ENCODE assay signal across 17 cellular contexts in genomic region chr20:59214083-59214482, GRCh38. TPM values are rescaled to one million over a fixed set of nuclear protein-coding genes. Genes with fewer than 3 reads are reported as not detected.
DNase-seq lines count a peak whose midpoint lies in the region; ATAC-seq and TF ChIP-seq lines count a peak whose summit lies in the region.
"Had no signal": no experiment of that assay in that cellular context is flagged by ENCODE, and none has a peak within 500 bp of the region (broad histone marks: within the 10 kb centered on the region; RNA-seq: fewer than 3 reads in every experiment).

No MANE protein-coding gene starts in this region.

- ATAC-seq in CD8-positive, alpha-beta T cell = no peak
- ATAC-seq in HG02981 (IDR thresholded peaks at IDR 0.05; ENCODE audit: unreplicated experiment) = no peak
- ATAC-seq: A549 had no signal

- no peaks in the 10 kb centered on the region for H3K9me2 ChIP-seq in neural cell (ENCODE audit: insufficient read depth, low read length)

- no peak overlapping the region for H3K4me3 Mint-ChIP-seq in CD8-positive, alpha-beta T cell
- H3K4me3 Mint-ChIP-seq in activated CD4-positive, alpha-beta T cell treated with anti-CD3 and anti-CD28 coated beads, Interleukin-2, amount 10 ng/mL, durations not matched to agents 24 days and 14 days = no peak overlapping the region
- H3K4me3 Mint-ChIP-seq: CD8-positive, alpha-beta memory T cell had no signal

- no peaks in the 10 kb centered on the region for H3K9me3 ChIP-seq in CD8-positive, alpha-beta T cell (ENCODE audit: low read length)
- H3K9me3 ChIP-seq in neural cell (ENCODE audit: low read length) = no peaks in the 10 kb centered on the region
- H3K9me3 ChIP-seq: A549, BE2C, Caco-2 had no signal

- no peak overlapping the region for H3K27ac ChIP-seq in CD8-positive, alpha-beta T cell (ENCODE audit: low read depth, low read length)
- H3K27ac ChIP-seq in neural cell (ENCODE audit: low read length) = peak overlapping the region; percentile 1
- H3K27ac ChIP-seq: A549, C4-2B had no signal

- H3F3A ChIP-seq in neural cell (ENCODE audit: insufficient read depth, low read length, poor library complexity, severe bottlenecking) = no peaks in the 10 kb centered on the region

- no peak for TF ChIP-seq EP300 in neural cell (conservative IDR thresholded peaks at IDR 0.05; ENCODE audit: poor library complexity, severe bottlenecking)

- intact Hi-C loops in CD8-positive, alpha-beta T cell (cut with DNase I, micrococcal nuclease) = no loop called here
- intact Hi-C loops in activated CD4-positive, alpha-beta T cell treated with anti-CD3 and anti-CD28 coated beads, Interleukin-2, amount 10 ng/mL, durations not matched to agents 24 days and 14 days (cut with micrococcal nuclease) = no loop called here

- no peak overlapping the region for H3K4me2 ChIP-seq in neural cell (ENCODE audit: low read length)
- H3K4me2 ChIP-seq: A549 had no signal

- H4K20me1 ChIP-seq in neural cell (ENCODE audit: insufficient read depth) = no peaks in the 10 kb centered on the region

- no peaks in the 10 kb centered on the region for H3K27me3 ChIP-seq in CD8-positive, alpha-beta T cell (ENCODE audit: insufficient read depth, low read length)
- no peaks in the 10 kb centered on the region for H3K27me3 ChIP-seq in neural cell (ENCODE audit: insufficient read depth, low read depth, low read length)
- H3K27me3 ChIP-seq: BE2C had no signal

- H3K79me2 ChIP-seq in neural cell (replicated peaks; ENCODE audit: insufficient read depth, low read length) = no peaks in the 10 kb centered on the region

- H3K27ac Mint-ChIP-seq in CD8-positive, alpha-beta T cell = peak overlapping the region; percentile 52
- no peak overlapping the region for H3K27ac Mint-ChIP-seq in activated CD4-positive, alpha-beta T cell treated with anti-CD3 and anti-CD28 coated beads, Interleukin-2, amount 10 ng/mL, durations not matched to agents 24 days and 14 days

- peaks cover 30% of the 10 kb centered on the region for H3K36me3 ChIP-seq in CD8-positive, alpha-beta T cell (ENCODE audit: insufficient read depth, low read length)
- no peaks in the 10 kb centered on the region for H3K36me3 ChIP-seq in neural cell (ENCODE audit: insufficient read depth, low read length)
- H3K36me3 ChIP-seq: BE2C had no signal

- CTCF ChIA-PET in CD8-positive, alpha-beta T cell (lab: Charles Lee) = interaction anchor here (1.2 to 4.7 kb wide), 5 partner anchors 8 to 190 kb away, joined by 3 to 28 read pairs (median 6); no protein-coding TSS in a partner anchor
- CTCF ChIA-PET in HEK293T (lab: Yijun Ruan, JAX) = interaction anchor here (1.6 kb wide), 1 partner anchor 8 kb away, joined by 3 read pairs; no protein-coding TSS in a partner anchor

- H3K27me3 Mint-ChIP-seq in CD8-positive, alpha-beta T cell (ENCODE audit: low read depth) = no peaks in the 10 kb centered on the region
- H3K27me3 Mint-ChIP-seq in activated CD4-positive, alpha-beta T cell treated with anti-CD3 and anti-CD28 coated beads, Interleukin-2, amount 10 ng/mL, durations not matched to agents 24 days and 14 days = no peaks in the 10 kb centered on the region
- H3K27me3 Mint-ChIP-seq: CD8-positive, alpha-beta memory T cell had no signal

- peaks cover 84% of the 10 kb centered on the region for H3K36me3 Mint-ChIP-seq in CD8-positive, alpha-beta T cell
- H3K36me3 Mint-ChIP-seq in activated CD4-positive, alpha-beta T cell treated with anti-CD3 and anti-CD28 coated beads, Interleukin-2, amount 10 ng/mL, durations not matched to agents 24 days and 14 days (ENCODE audit: low read depth) = peaks cover 8% of the 10 kb centered on the region

- no peaks in the 10 kb centered on the region for H3K4me1 ChIP-seq in CD8-positive, alpha-beta T cell (ENCODE audit: insufficient read depth, low read length)
- H3K4me1 ChIP-seq: A549, BE2C, Caco-2 had no signal

- H3K9ac ChIP-seq in neural cell (ENCODE audit: low read length) = no peak overlapping the region

- TF ChIP-seq CTCF in CD8-positive, alpha-beta T cell (IDR thresholded peaks at IDR 0.05) = no peak
- TF ChIP-seq CTCF in neural cell (IDR thresholded peaks at IDR 0.05; ENCODE audit: poor library complexity, severe bottlenecking) = no peak

- no peak overlapping the region for H3K4me3 ChIP-seq in CD8-positive, alpha-beta T cell (ENCODE audit: low read depth, low read length)
- no peak overlapping the region for H3K4me3 ChIP-seq in neural cell (ENCODE audit: low read length)
- H3K4me3 ChIP-seq: A549 had no signal

- DNase-seq in CD8-positive, alpha-beta T cell = no peak
- DNase-seq in NCI-H460 (ENCODE audit: extremely low read depth, low read depth) (peak; percentile 90), amniotic epithelial cell (ENCODE audit: low read depth) (peak; percentile 37), mucosa of gallbladder (ENCODE audit: low spot score) (no peak), HEK293T (ENCODE audit: extremely low spot score) (no peak)
- no peak for DNase-seq in activated CD4-positive, alpha-beta T cell treated with anti-CD3 and anti-CD28 coated beads, Interleukin-2, amount 10 ng/mL, durations not matched to agents 24 days and 14 days
- DNase-seq: BE2C; Caco-2; CD8-positive, alpha-beta memory T cell; HCEC 1CT had no signal

- H2AFZ ChIP-seq in neural cell (ENCODE audit: low read depth, low read length) = no peak overlapping the region

- TF ChIP-seq RAD21 in neural cell (conservative IDR thresholded peaks at IDR 0.05) = no peak

- no peaks in the 10 kb centered on the region for H3K9me3 Mint-ChIP-seq in CD8-positive, alpha-beta T cell
- no peaks in the 10 kb centered on the region for H3K9me3 Mint-ChIP-seq in activated CD4-positive, alpha-beta T cell treated with anti-CD3 and anti-CD28 coated beads, Interleukin-2, amount 10 ng/mL, durations not matched to agents 24 days and 14 days
- H3K9me3 Mint-ChIP-seq: CD8-positive, alpha-beta memory T cell had no signal

- H3K4me1 Mint-ChIP-seq in CD8-positive, alpha-beta T cell (ENCODE audit: low read depth) = peaks cover 5% of the 10 kb centered on the region
- no peaks in the 10 kb centered on the region for H3K4me1 Mint-ChIP-seq in activated CD4-positive, alpha-beta T cell treated with anti-CD3 and anti-CD28 coated beads, Interleukin-2, amount 10 ng/mL, durations not matched to agents 24 days and 14 days

- POLR2A ChIA-PET in CD8-positive, alpha-beta T cell (lab: Charles Lee) = no interaction called here
- POLR2A ChIA-PET in HEK293T (lab: Yijun Ruan, JAX) = no interaction called here

TF ChIP-seq in neural cell, 6 proteins besides CTCF, POLR2A, EP300 and RAD21:
- TF ChIP-seq POLR2AphosphoS5 (IDR thresholded peaks at IDR 0.05) = no peak

TF ChIP-seq in HEK293T, 16 proteins besides CTCF, POLR2A, EP300 and RAD21:
- no peak for TF ChIP-seq HDGF (IDR thresholded peaks at IDR 0.05; ENCODE audit: borderline replicate concordance)
- no peak for TF ChIP-seq NFRKB (IDR thresholded peaks at IDR 0.05)
- TF ChIP-seq TARDBP (IDR thresholded peaks at IDR 0.05) = no peak
- no peak for TF ChIP-seq SP1 (IDR thresholded peaks at IDR 0.05)
- TF ChIP-seq L3MBTL2 (conservative IDR thresholded peaks at IDR 0.05) = no peak
- no peak for TF ChIP-seq CTBP1 (IDR thresholded peaks at IDR 0.05; ENCODE audit: borderline replicate concordance)
- no peak for TF ChIP-seq LEF1 (IDR thresholded peaks at IDR 0.05; ENCODE audit: borderline replicate concordance)
- TF ChIP-seq FOXK2 (IDR thresholded peaks at IDR 0.05) = no peak
- TF ChIP-seq PKNOX1 (IDR thresholded peaks at IDR 0.05) = no peak
- TF ChIP-seq ELF4 (IDR thresholded peaks at IDR 0.05) = no peak
TF ChIP-seq in HEK293T: peak in this region for 0.

RNA-seq across cellular contexts. Expression of gene ZNF831, which starts 50.5 kb away (rescaled TPM):
- total RNA-seq in CD8-positive, alpha-beta T cell = 10 to 100 TPM; 15.3 to 16.3 TPM
- 0.37 and 0.40 TPM in 2 replicates for total RNA-seq in NCI-H460 (2014; rRNA removed; shearing (Covaris generic))
- 0.39 and 0.81 TPM in 2 replicates for polyA plus RNA-seq in NCI-H460 (2014; cell fraction: nucleus; rRNA removed)
- polyA plus RNA-seq in neural cell = 0.14 TPM in 1 of 2 replicates, not detected in the other
- 0.24 and 0.35 TPM in 2 replicates for polyA minus RNA-seq in neural cell
- 3.1 and 3.4 TPM in 2 replicates for total RNA-seq in activated CD4-positive, alpha-beta T cell treated with anti-CD3 and anti-CD28 coated beads, Interleukin-2, amount 10 ng/mL, durations not matched to agents 24 days and 14 days
- total RNA-seq in mucosa of gallbladder = 1.4 TPM
- total RNA-seq: Caco-2, Daoy, H4 had no signal
- polyA plus RNA-seq: A549, AG04450 had no signal

Comparison
In these comparisons a context has a peak if more than half of its experiments do, and no peak if none do; other contexts are left out.
1. DNase-seq: peak in NCI-H460 (single experiment) and amniotic epithelial cell (single experiment); none in CD8-positive, alpha-beta T cell (0 of 7), activated CD4-positive, alpha-beta T cell treated with anti-CD3 and anti-CD28 coated beads, Interleukin-2, amount 10 ng/mL, durations not matched to agents 24 days and 14 days (single experiment), mucosa of gallbladder (single experiment) and HEK293T (single experiment).